ENCODE assay signal across 28 cellular contexts in the genomic region with DNA sequence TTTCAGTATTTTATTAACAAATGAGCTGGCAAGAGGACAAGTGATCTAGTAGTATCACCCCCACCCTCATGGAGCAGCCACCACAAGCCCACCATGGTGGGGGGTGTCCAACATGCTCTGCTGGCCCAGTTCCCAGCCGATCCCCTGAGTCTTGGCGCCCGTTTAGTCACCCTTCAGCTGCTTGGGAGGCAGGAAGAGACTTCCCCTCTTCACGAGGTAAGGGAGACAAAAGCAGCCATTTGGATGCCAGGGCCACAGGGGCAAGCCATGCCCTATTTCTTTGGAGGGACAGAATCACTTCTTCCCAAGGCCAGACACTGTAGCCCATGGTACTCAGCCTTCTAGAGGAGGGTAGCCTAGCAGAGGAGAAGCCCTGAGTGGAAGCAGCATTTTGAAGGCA.
"Had no signal": no experiment of that assay in that cellular context is flagged by ENCODE, and none has a peak within 500 bp of the region (broad histone marks: within the 10 kb centered on the region; RNA-seq: fewer than 3 reads in every experiment).

No MANE protein-coding gene starts in this region.

- H3K4me3 ChIP-seq: heart left ventricle, left lung, lung, pancreas, prostate gland, sigmoid colon, suprapubic skin, tibial artery, upper lobe of right lung had no signal

- H3K9me3 ChIP-seq: heart left ventricle, left lung, pancreas, prostate gland, sigmoid colon, suprapubic skin, tibial artery, upper lobe of right lung had no signal

- H3K36me3 ChIP-seq: pancreas, prostate gland had no signal

- H3K27me3 Mint-ChIP-seq: activated CD4-positive, alpha-beta T cell treated with anti-CD3 and anti-CD28 coated beads for 36 hours; activated naive CD8-positive, alpha-beta T cell; effector memory CD8-positive, alpha-beta T cell had no signal

- H3K27ac ChIP-seq: brain microvascular endothelial cell, heart left ventricle, left lung, pancreas, prostate gland, sigmoid colon, suprapubic skin, tibial artery, upper lobe of right lung had no signal

- DNase-seq: activated CD4-positive, alpha-beta T cell treated with anti-CD3 and anti-CD28 coated beads for 36 hours; activated CD4-positive, alpha-beta T cell treated with anti-CD3 and anti-CD28 coated beads, Interleukin-2, amount 50 U/mL, for 48 hours; activated CD4-positive, CD25-positive, alpha-beta regulatory T cell; activated T-cell treated with anti-CD3 and anti-CD28 coated beads, Interleukin-2, amount 50 U/mL, for 48 hours; brain microvascular endothelial cell; cortex of kidney; effector memory CD8-positive, alpha-beta T cell; foreskin fibroblast; heart left ventricle; hypothalamus; kidney glomerular epithelial cell; left lung; pancreas; retina; small intestine; stimulated activated CD4-positive, alpha-beta T cell treated with anti-CD3 and anti-CD28 coated beads, Interleukin-1b, Interleukin-23, amount 100 ng/mL, for 48 hours; stimulated activated CD4-positive, alpha-beta T cell treated with anti-CD3 and anti-CD28 coated beads, Interleukin-4, amount 100 ng/mL, for 4 hours; stimulated activated CD8-positive, alpha-beta memory T cell treated with anti-CD3 and anti-CD28 coated beads, Interleukin-4, amount 100 ng/mL, for 48 hours; stimulated activated naive CD4-positive, alpha-beta T cell; tibial artery; upper lobe of right lung had no signal

- H3K4me1 ChIP-seq: pancreas, prostate gland, sigmoid colon, suprapubic skin, tibial artery had no signal

- H3K27me3 ChIP-seq: brain microvascular endothelial cell, heart left ventricle, left lung, pancreas, sigmoid colon, suprapubic skin, tibial artery, upper lobe of right lung had no signal

- H3K27ac Mint-ChIP-seq: activated CD4-positive, alpha-beta T cell treated with anti-CD3 and anti-CD28 coated beads for 36 hours; activated T-helper 2 cell treated with anti-CD3 and anti-CD28 coated beads, Interferon-gamma antibody, Interleukin-2, Interleukin-4, amounts not matched to agents 10 μg/mL and 5 μg/mL and 100 μg/mL, durations not matched to agents 14 hours and 24 hours and 36 hours; effector memory CD8-positive, alpha-beta T cell; nephron had no signal

- H3K4me1 Mint-ChIP-seq: nephron had no signal

- ATAC-seq: activated CD4-positive, alpha-beta T cell treated with anti-CD3 and anti-CD28 coated beads for 36 hours; effector memory CD8-positive, alpha-beta T cell; heart left ventricle; left lung; pancreas had no signal

- H3K9me3 Mint-ChIP-seq: activated T-helper 2 cell treated with anti-CD3 and anti-CD28 coated beads, Interferon-gamma antibody, Interleukin-2, Interleukin-4, amounts not matched to agents 10 μg/mL and 5 μg/mL and 100 μg/mL, durations not matched to agents 14 hours and 24 hours and 36 hours; nephron had no signal

- H3K4me3 Mint-ChIP-seq: activated CD4-positive, alpha-beta T cell treated with anti-CD3 and anti-CD28 coated beads for 36 hours; activated naive CD8-positive, alpha-beta T cell; effector memory CD8-positive, alpha-beta T cell; nephron had no signal
